Comparison of ENCODE assay signal across 13 cellular contexts in the genomic region with DNA sequence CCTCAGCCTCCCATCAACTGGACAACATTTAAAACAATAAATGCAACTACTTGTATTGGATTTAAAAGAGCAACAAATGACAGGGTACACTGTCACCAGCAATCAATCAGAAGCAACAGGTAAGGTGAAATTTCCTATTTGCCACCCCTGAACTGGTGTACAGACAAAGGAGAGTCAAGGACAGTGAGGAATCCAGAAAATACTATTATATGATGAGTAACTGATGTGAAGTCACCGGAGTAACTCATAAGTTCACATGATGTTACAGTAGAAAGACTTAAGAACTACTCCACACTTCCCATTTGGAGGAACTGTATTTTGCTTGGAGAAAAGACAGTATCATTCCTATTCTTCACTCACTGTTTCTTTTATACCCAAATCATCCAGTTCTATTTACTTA. TPM values are rescaled to one million over a fixed set of nuclear protein-coding genes. Genes with fewer than 3 reads are reported as not detected.
A peak's percentile ranks its signal among the peaks of the same experiment; 100 is the strongest.
DNase-seq lines count a peak whose midpoint lies in the region; ATAC-seq lines count a peak whose summit lies in the region.
"Had no signal": no experiment of that assay in that cellular context is flagged by ENCODE, and none has a peak within 500 bp of the region (broad histone marks: within the 10 kb centered on the region; RNA-seq: fewer than 3 reads in every experiment).

No MANE protein-coding gene starts in this region.

- H3K4me1 Mint-ChIP-seq in activated CD4-positive, alpha-beta T cell treated with anti-CD3 and anti-CD28 coated beads for 36 hours: peaks cover 26% of the 10 kb centered on the region
- peaks cover 25% of the 10 kb centered on the region for H3K4me1 Mint-ChIP-seq in activated CD4-positive, alpha-beta memory T cell treated with anti-CD3 and anti-CD28 coated beads for 36 hours (ENCODE audit: low read depth)

- H3K4me3 Mint-ChIP-seq in activated CD4-positive, alpha-beta T cell treated with anti-CD3 and anti-CD28 coated beads for 36 hours: no peak overlapping the region
- no peak overlapping the region for H3K4me3 Mint-ChIP-seq in activated CD4-positive, alpha-beta memory T cell treated with anti-CD3 and anti-CD28 coated beads for 36 hours

- peak overlapping the region; percentile 55 for H3K27ac Mint-ChIP-seq in activated CD4-positive, alpha-beta T cell treated with anti-CD3 and anti-CD28 coated beads for 36 hours
- H3K27ac Mint-ChIP-seq in activated CD4-positive, alpha-beta memory T cell treated with anti-CD3 and anti-CD28 coated beads for 36 hours: peak overlapping the region; percentile 65

- H3K27me3 Mint-ChIP-seq in activated CD4-positive, alpha-beta T cell treated with anti-CD3 and anti-CD28 coated beads for 36 hours: no peaks in the 10 kb centered on the region
- peaks cover 2% of the 10 kb centered on the region for H3K27me3 Mint-ChIP-seq in activated CD4-positive, alpha-beta memory T cell treated with anti-CD3 and anti-CD28 coated beads for 36 hours
- H3K27me3 Mint-ChIP-seq: IgD-negative memory B cell had no signal

- in situ Hi-C loops in ACHN (cut with HindIII; ENCODE audit: low pct_ligation_motif_present, low pct_unique_long_range_greater_than_20kb, low sequenced_read_pairs): no loop called here

- POLR2A ChIA-PET in activated CD4-positive, alpha-beta T cell treated with anti-CD3 and anti-CD28 coated beads for 36 hours (lab: Charles Lee): no interaction called here
- POLR2A ChIA-PET in activated CD4-positive, alpha-beta memory T cell treated with anti-CD3 and anti-CD28 coated beads for 36 hours (lab: Charles Lee): no interaction called here

- ATAC-seq in activated CD4-positive, alpha-beta T cell treated with anti-CD3 and anti-CD28 coated beads for 36 hours: no peak
- no peak for ATAC-seq in HG03460 (IDR thresholded peaks at IDR 0.05; ENCODE audit: unreplicated experiment)
- ATAC-seq: left ventricle myocardium superior had no signal

- H3K9me3 Mint-ChIP-seq in activated CD4-positive, alpha-beta T cell treated with anti-CD3 and anti-CD28 coated beads for 36 hours (ENCODE audit: low read depth): peaks cover 10% of the 10 kb centered on the region
- peaks cover 7% of the 10 kb centered on the region for H3K9me3 Mint-ChIP-seq in activated CD4-positive, alpha-beta memory T cell treated with anti-CD3 and anti-CD28 coated beads for 36 hours

- DNase-seq in activated CD4-positive, alpha-beta T cell treated with anti-CD3 and anti-CD28 coated beads for 36 hours: no peak
- DNase-seq in activated CD4-positive, alpha-beta T cell treated with anti-CD3 and anti-CD28 coated beads for 4 hours: no peak
- DNase-seq in ACHN (peak; percentile 51), kidney glomerular epithelial cell (lab: John Stamatoyannopoulos, UW) (peak; percentile 75), RPMI8226 (no peak), AG08396 (ENCODE audit: low spot score) (no peak)
- no peak for DNase-seq in activated CD4-positive, alpha-beta memory T cell treated with anti-CD3 and anti-CD28 coated beads for 36 hours
- DNase-seq: adrenal gland, left ventricle myocardium superior, NCI-H526 treated with DMSO at 0.1 percent for 48 hours, uterus had no signal

- CTCF ChIA-PET in activated CD4-positive, alpha-beta T cell treated with anti-CD3 and anti-CD28 coated beads for 36 hours (lab: Charles Lee): no interaction called here
- CTCF ChIA-PET in activated CD4-positive, alpha-beta memory T cell treated with anti-CD3 and anti-CD28 coated beads for 36 hours (lab: Charles Lee): interaction anchor here (1.2 kb wide), 1 partner anchor 137 kb away, joined by 3 read pairs; no protein-coding TSS in a partner anchor

- intact Hi-C loops in activated CD4-positive, alpha-beta T cell treated with anti-CD3 and anti-CD28 coated beads for 36 hours (cut with DNase I, micrococcal nuclease): loop anchor here in 1 of 2 experiments (10.0 kb wide), 1 partner anchor 613 kb away; a partner anchor contains a TSS
- intact Hi-C loops in activated CD4-positive, alpha-beta memory T cell treated with anti-CD3 and anti-CD28 coated beads for 36 hours (cut with micrococcal nuclease): loop anchor here (1.0 kb wide), 1 partner anchor 340 kb away; no protein-coding TSS in a partner anchor

- peaks cover 6% of the 10 kb centered on the region for H3K36me3 Mint-ChIP-seq in activated CD4-positive, alpha-beta T cell treated with anti-CD3 and anti-CD28 coated beads for 36 hours (ENCODE audit: low read depth)
- peaks cover 5% of the 10 kb centered on the region for H3K36me3 Mint-ChIP-seq in activated CD4-positive, alpha-beta memory T cell treated with anti-CD3 and anti-CD28 coated beads for 36 hours
- H3K36me3 Mint-ChIP-seq: IgD-negative memory B cell had no signal

RNA-seq across cellular contexts. Expression of a gene that starts 4.1 kb away (rescaled TPM):
- total RNA-seq in activated CD4-positive, alpha-beta T cell treated with anti-CD3 and anti-CD28 coated beads for 36 hours: 100 to 1,000 TPM; 317 to 343 TPM
- total RNA-seq in activated CD4-positive, alpha-beta memory T cell treated with anti-CD3 and anti-CD28 coated beads for 36 hours: 100 to 1,000 TPM; 309 to 314 TPM

Comparison
In these comparisons a context has a peak if more than half of its experiments do, and no peak if none do; other contexts are left out.
1. DNase-seq: peak in ACHN (single experiment) and kidney glomerular epithelial cell (single experiment); none in activated CD4-positive, alpha-beta T cell treated with anti-CD3 and anti-CD28 coated beads for 36 hours (single experiment), activated CD4-positive, alpha-beta T cell treated with anti-CD3 and anti-CD28 coated beads for 4 hours (0 of 2), activated CD4-positive, alpha-beta memory T cell treated with anti-CD3 and anti-CD28 coated beads for 36 hours (single experiment), RPMI8226 (single experiment) and AG08396 (single experiment).